11 cellular contexts compared by ENCODE assay signal in genomic region chr10:31064334-31064733, GRCh38. TPM values are rescaled to one million over a fixed set of nuclear protein-coding genes. Genes with fewer than 3 reads are reported as not detected.
DNase-seq lines count a peak whose midpoint lies in the region; ATAC-seq and TF ChIP-seq lines count a peak whose summit lies in the region.
"Had no signal": no experiment of that assay in that cellular context is flagged by ENCODE, and none has a peak within 500 bp of the region (broad histone marks: within the 10 kb centered on the region; RNA-seq: fewer than 3 reads in every experiment).

No MANE protein-coding gene starts in this region.

- peaks cover 3 to 6% of the 10 kb centered on the region in 2 donors for H3K4me1 ChIP-seq in left lung
- H3K4me1 ChIP-seq in suprapubic skin, result peaks cover 12% of the 10 kb centered on the region
- H3K4me1 ChIP-seq in H9 (ENCODE audit: insufficient read depth, low read length), result no peaks in the 10 kb centered on the region

- no peaks in the 10 kb centered on the region for H3K79me2 ChIP-seq in H9 (ENCODE audit: insufficient read depth, low read length)

- H3K36me3 ChIP-seq in left lung (no peaks in the 10 kb centered on the region), suprapubic skin (no peaks in the 10 kb centered on the region)

- H3K18ac ChIP-seq in H9 (ENCODE audit: insufficient read length, low read depth, low read length), result no peak overlapping the region

- H3K27ac Mint-ChIP-seq in HFFc6, result peak overlapping the region; percentile 84
- 0 out of 7 replicates have a peak overlapping the region, but pooled peaks of 1 of the 3 experiments have one; percentile 60 for H3K27ac Mint-ChIP-seq in H9
- H3K27ac Mint-ChIP-seq: activated CD8-positive, alpha-beta T cell treated with anti-CD3 and anti-CD28 coated beads, Interleukin-2, amount 10 ng/mL, durations not matched to agents 7 days and 5 days had no signal

- H3K4me3 Mint-ChIP-seq in HFFc6, result peak overlapping the region; percentile 57
- H3K4me3 Mint-ChIP-seq in H9, result no peak overlapping the region
- H3K4me3 Mint-ChIP-seq: activated CD8-positive, alpha-beta T cell treated with anti-CD3 and anti-CD28 coated beads, Interleukin-2, amount 10 ng/mL, durations not matched to agents 7 days and 5 days had no signal

- H3K4me1 Mint-ChIP-seq in HFFc6 (ENCODE audit: low read depth), result peaks cover 38% of the 10 kb centered on the region
- H3K4me1 Mint-ChIP-seq in H9, result peaks cover 4 to 5% of the 10 kb centered on the region in 2 experiments

- H4K8ac ChIP-seq in H9 (replicated peaks; ENCODE audit: insufficient read length, low read depth, low read length), result no peak overlapping the region

- POLR2A ChIA-PET in HEK293T (lab: Yijun Ruan, JAX), result no interaction called here

- no peak for TF ChIP-seq CTCF in HFFc6 (IDR thresholded peaks at IDR 0.05)
- TF ChIP-seq CTCF in left lung (IDR thresholded peaks at IDR 0.05), result no peak
- no peak for TF ChIP-seq CTCF in suprapubic skin (IDR thresholded peaks at IDR 0.05)
- no peak for TF ChIP-seq CTCF in H9 (conservative IDR thresholded peaks at IDR 0.05)

- no peak overlapping the region for H2BK20ac ChIP-seq in H9 (ENCODE audit: low read depth, low read length, poor library complexity, severe bottlenecking)

- no peak overlapping the region for H2AFZ ChIP-seq in H9 (ENCODE audit: low read length)

- H3K79me1 ChIP-seq in H9 (ENCODE audit: insufficient read depth, low read depth, low read length, poor library complexity, severe bottlenecking), result no peaks in the 10 kb centered on the region

- H2BK12ac ChIP-seq in H9 (ENCODE audit: insufficient read length, low read depth, low read length), result no peak overlapping the region

- H4K91ac ChIP-seq in H9 (ENCODE audit: insufficient read length, low read depth, low read length), result no peak overlapping the region

- H3K27me3 ChIP-seq in left lung (no peaks in the 10 kb centered on the region), suprapubic skin (no peaks in the 10 kb centered on the region), H9 (ENCODE audit: insufficient read depth, low read length) (no peaks in the 10 kb centered on the region)

- no peaks in the 10 kb centered on the region for H3K23me2 ChIP-seq in H9 (ENCODE audit: insufficient read length, low read depth, low read length, poor library complexity, severe bottlenecking)

- no peak overlapping the region for H3K9ac ChIP-seq in H9 (ENCODE audit: extremely low read depth, insufficient read length, low read length)

- no peak overlapping the region for H3K4me3 ChIP-seq in left lung
- no peak overlapping the region for H3K4me3 ChIP-seq in suprapubic skin

- no peaks in the 10 kb centered on the region for H3K9me3 Mint-ChIP-seq in HFFc6
- H3K9me3 Mint-ChIP-seq in H9, result peaks cover 0 to 2% of the 10 kb centered on the region in 2 experiments; a peak in 1 of 5 replicates

- no peak overlapping the region for H3T11ph ChIP-seq in H9 (ENCODE audit: low read length)

- no peak overlapping the region for H3K23ac ChIP-seq in H9 (ENCODE audit: insufficient read length, low read depth, low read length)

- TF ChIP-seq EP300 in suprapubic skin (IDR thresholded peaks at IDR 0.05), result no peak

- no peak overlapping the region for H3K56ac ChIP-seq in H9 (ENCODE audit: insufficient read length, low read depth, low read length)

- no peak overlapping the region for H2BK15ac ChIP-seq in H9 (ENCODE audit: low read depth, low read length)

- no peaks in the 10 kb centered on the region for H4K20me1 ChIP-seq in H9 (ENCODE audit: control insufficient read depth, insufficient read depth, insufficient read length)

- intact Hi-C loops in left lung (cut with DNase I), result no loop called here

- no peak overlapping the region for H3K14ac ChIP-seq in H9 (ENCODE audit: insufficient read depth, low read length)

- CTCF ChIA-PET in HEK293T (lab: Yijun Ruan, JAX), result interaction anchor here (0.6 kb wide), 1 partner anchor 157 kb away, joined by 4 read pairs; no protein-coding TSS in a partner anchor

- no peak overlapping the region for H4K5ac ChIP-seq in H9 (ENCODE audit: insufficient read length, low read depth, low read length)

- H3K27me3 Mint-ChIP-seq in HFFc6 (ENCODE audit: insufficient read depth) (no peaks in the 10 kb centered on the region), H9 (ENCODE audit: low read depth) (peaks cover 3% of the 10 kb centered on the region; the same call in 1 of the 2 replicates)

- H3K4me2 ChIP-seq in H9 (ENCODE audit: insufficient read depth, insufficient read length, low read length), result no peak overlapping the region

- no peak overlapping the region for H2BK120ac ChIP-seq in H9 (ENCODE audit: low read depth, low read length, poor library complexity, severe bottlenecking)

- no peak overlapping the region for H2AK5ac ChIP-seq in H9 (ENCODE audit: insufficient read length, low read length)

- no peak overlapping the region for H3K4ac ChIP-seq in H9 (ENCODE audit: low read depth, low read length)

- H2BK5ac ChIP-seq in H9 (ENCODE audit: insufficient read length, low read length), result no peak overlapping the region

- H3K36me3 Mint-ChIP-seq in HFFc6 (ENCODE audit: low read depth) (no peaks in the 10 kb centered on the region), H9 (ENCODE audit: insufficient read depth in 1 of 3, low read depth in 3 of 3) (no peaks in the 10 kb centered on the region)

- DNase-seq in HFFc6 (peak; percentile 50), dedifferentiated amniotic fluid mesenchymal stem cell (ENCODE audit: extremely low spot score) (peak; percentile 56), left lung (no peak), suprapubic skin (ENCODE audit: low spot score in 2 of 2) (no peak), Kasumi-1 (lab: John Stamatoyannopoulos, UW) (no peak), H9 (no peak), NCI-H69 (lab: John Stamatoyannopoulos, UW) (no peak), HEK293T (ENCODE audit: extremely low spot score) (no peak)
- DNase-seq: activated CD8-positive, alpha-beta T cell treated with anti-CD3 and anti-CD28 coated beads, Interleukin-2, amount 10 ng/mL, durations not matched to agents 7 days and 5 days; DMS53; SW 1271 had no signal

- H3K27ac ChIP-seq in left lung (no peak overlapping the region), suprapubic skin (peak overlapping the region; percentile 33), H9 (ENCODE audit: insufficient read length, low read depth, low read length) (no peak overlapping the region)

- peak; percentile 57 for ATAC-seq in left lung
- ATAC-seq: activated CD8-positive, alpha-beta T cell treated with anti-CD3 and anti-CD28 coated beads, Interleukin-2, amount 10 ng/mL, durations not matched to agents 7 days and 5 days had no signal

- H3K9me3 ChIP-seq in left lung, result no peaks in the 10 kb centered on the region
- no peaks in the 10 kb centered on the region for H3K9me3 ChIP-seq in suprapubic skin
- no peaks in the 10 kb centered on the region for H3K9me3 ChIP-seq in H9 (ENCODE audit: control insufficient read depth, low read depth, low read length)

- 48% methylated on average over 2 of the region's 2 CpGs for WGBS in suprapubic skin
- no CpG with 5 or more reads among the region's 2 CpGs for WGBS in H9 (ENCODE audit: extremely low coverage, insufficient read length, low lambda C conversion rate)

- TF ChIP-seq POLR2A in suprapubic skin (IDR thresholded peaks at IDR 0.05), result no peak

TF ChIP-seq in HEK293T, 16 proteins besides CTCF, POLR2A, EP300 and RAD21:
- no peak for TF ChIP-seq BHLHE40 (IDR thresholded peaks at IDR 0.05; ENCODE audit: borderline replicate concordance)

RNA-seq across cellular contexts. Expression of gene ZNF438, which starts 32.7 kb away (rescaled TPM):
- total RNA-seq in HFFc6 (2021; fragmentation: NEBNext Ultra II Directional; extraction: Animal tissue kit (Norgen Biotek cat#: 25700)), result 1 to 10 TPM; 3.0 to 4.6 (median 3.9) TPM
- total RNA-seq in left lung (10 to 100 TPM in 1 of 2 donors, 1 to 10 TPM in 1; 9.6 to 20.1 TPM), suprapubic skin (10 to 100 TPM in 1 of 4 donors, 1 to 10 TPM in 3; 6.1 to 14.1 (median 7.1) TPM), H9 (2021) (0.83 and 0.97 TPM in 2 replicates)

Comparison
In these comparisons a context has a peak if more than half of its experiments do, and no peak if none do; other contexts are left out.
1. DNase-seq: peak in HFFc6 (single experiment) and dedifferentiated amniotic fluid mesenchymal stem cell (single experiment); none in left lung (0 of 2), suprapubic skin (0 of 2), Kasumi-1 (0 of 2), H9 (single experiment), NCI-H69 (single experiment) and HEK293T (single experiment).